Comparison of ENCODE assay signal across 2 cellular contexts in the genomic region with DNA sequence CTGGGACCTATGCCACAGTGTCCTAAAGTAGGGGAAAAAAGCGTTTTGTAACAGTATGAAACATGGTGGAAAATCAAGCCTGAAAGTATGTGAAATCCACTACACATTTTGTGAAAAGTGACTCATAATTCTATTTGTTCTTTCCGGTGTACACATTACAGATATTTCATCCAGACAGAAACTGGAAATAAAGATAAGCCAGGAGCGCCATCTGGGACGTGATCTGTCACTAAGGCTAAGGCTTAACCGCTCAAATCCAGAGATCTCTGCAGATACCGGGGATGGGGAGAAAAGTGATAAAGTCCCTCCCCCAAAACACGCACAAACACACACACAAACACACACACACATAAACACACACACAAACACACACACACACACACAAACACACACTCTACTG.
A peak's percentile ranks its signal among the peaks of the same experiment; 100 is the strongest.
TF ChIP-seq lines count a peak whose summit lies in the region.

No MANE protein-coding gene starts in this region.

TF ChIP-seq in SK-N-SH, 30 proteins besides CTCF, POLR2A, EP300 and RAD21:
- TF ChIP-seq RFX5 (IDR thresholded peaks at IDR 0.05; ENCODE audit: low read length) (no peak), CHD2 (IDR thresholded peaks at IDR 0.05; ENCODE audit: low read length, partially characterized antibody) (peak; percentile 58), ELF1 (IDR thresholded peaks at IDR 0.05) (no peak), FOXJ3 (CRISPR knock-in tag; IDR thresholded peaks at IDR 0.05) (0 out of 2 replicates have a peak, but pooled peaks have one; percentile 47), TAF1 (IDR thresholded peaks at IDR 0.05; ENCODE audit: borderline replicate concordance, low read depth, low read length) (no peak), TCF12 (IDR thresholded peaks at IDR 0.05) (peak; percentile 9; the same call in 1 of the 2 replicates), RXRA (IDR thresholded peaks at IDR 0.05; ENCODE audit: borderline replicate concordance, low read depth) (no peak), RCOR1 (IDR thresholded peaks at IDR 0.05; ENCODE audit: low read length) (peak; percentile 93), SMC3 (IDR thresholded peaks at IDR 0.05; ENCODE audit: low read depth, low read length) (no peak), FOXM1 (IDR thresholded peaks at IDR 0.05; ENCODE audit: low read depth) (no peak), TEAD4 (IDR thresholded peaks at IDR 0.05; ENCODE audit: borderline replicate concordance, insufficient read depth) (no peak), YY1 (IDR thresholded peaks at IDR 0.05; ENCODE audit: low read depth) (no peak), GATA2 (CRISPR knock-in tag; IDR thresholded peaks at IDR 0.05) (peak; percentile 90), POLR2AphosphoS5 (IDR thresholded peaks at IDR 0.05; ENCODE audit: low read depth, low read length) (no peak), JUND (IDR thresholded peaks at IDR 0.05) (no peak)
TF ChIP-seq in SK-N-SH: peak in this region for 5.

TF ChIP-seq in H1, 55 proteins besides CTCF, POLR2A, EP300 and RAD21:
- TF ChIP-seq CHD7 (IDR thresholded peaks at IDR 0.05; ENCODE audit: insufficient replicate concordance, low read length), result no peak
- no peak for TF ChIP-seq BCL11A (IDR thresholded peaks at IDR 0.05; ENCODE audit: low read depth in 2 of 2, low read length in 2 of 2)
- TF ChIP-seq SIRT6 (IDR thresholded peaks at IDR 0.05; ENCODE audit: low read length), result no peak
- no peak for TF ChIP-seq BRCA1 (IDR thresholded peaks at IDR 0.05; ENCODE audit: low read depth, low read length)
- TF ChIP-seq SP2 (IDR thresholded peaks at IDR 0.05; ENCODE audit: low read length), result no peak
- no peak for TF ChIP-seq POU5F1 (IDR thresholded peaks at IDR 0.05; ENCODE audit: low read depth, low read length)
- TF ChIP-seq SP4 (IDR thresholded peaks at IDR 0.05; ENCODE audit: low read length), result no peak
- TF ChIP-seq NANOG (IDR thresholded peaks at IDR 0.05; ENCODE audit: insufficient read depth, low read depth, low read length, poor library complexity, severe bottlenecking), result no peak
- no peak for TF ChIP-seq RNF2 (IDR thresholded peaks at IDR 0.05; ENCODE audit: borderline replicate concordance, low read depth, low read length, missing control alignments, poor library complexity, severe bottlenecking)
- TF ChIP-seq ZNF274 (IDR thresholded peaks at IDR 0.05; ENCODE audit: borderline replicate concordance, extremely low read depth, low read length), result no peak
- no peak for TF ChIP-seq KDM5A (IDR thresholded peaks at IDR 0.05; ENCODE audit: low read length)
- no peak for TF ChIP-seq SIN3A (conservative IDR thresholded peaks at IDR 0.05 in 1 of 2, IDR thresholded peaks at IDR 0.05 in 1 of 2; ENCODE audit: low read depth in 1 of 2, low read length in 2 of 2)
- TF ChIP-seq MAFK (IDR thresholded peaks at IDR 0.05; ENCODE audit: low read depth, low read length), result no peak
TF ChIP-seq in H1: peak in this region for 0.
